1 cellular context compared by ENCODE assay signal in the genomic region with DNA sequence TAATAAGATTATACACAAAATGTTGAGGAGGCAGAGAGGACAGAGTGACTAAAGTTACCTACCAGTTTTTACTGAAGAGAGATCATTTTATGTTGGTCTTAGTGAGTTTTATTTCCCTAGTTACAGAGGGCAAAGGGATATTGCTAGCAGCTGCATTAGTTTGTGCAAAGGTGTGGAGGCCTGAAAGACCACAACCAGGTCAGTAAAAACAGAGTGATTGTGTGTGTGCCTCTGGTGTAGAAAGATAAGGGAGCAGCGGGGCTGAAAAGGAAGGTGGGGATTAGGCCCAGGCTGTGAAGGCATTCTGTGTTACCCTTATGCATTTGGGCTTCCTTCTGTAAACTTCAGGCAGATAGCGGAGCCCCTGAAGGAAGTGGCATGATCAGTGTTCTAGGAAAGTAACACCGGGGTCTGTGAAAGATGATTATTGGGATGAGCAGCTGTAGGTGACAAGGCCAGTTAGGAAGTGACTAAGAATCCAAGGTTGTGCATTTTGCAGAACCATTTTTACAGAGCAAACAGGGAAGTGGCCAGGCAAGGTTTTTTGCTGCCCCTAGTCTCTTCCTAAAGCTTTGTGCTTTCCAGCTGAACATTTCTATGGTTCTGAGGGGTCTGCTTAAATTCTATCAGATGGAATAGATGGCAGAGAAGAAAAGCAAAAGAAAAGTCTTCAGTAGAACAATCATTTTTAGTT.
TF ChIP-seq lines count a peak whose summit lies in the region.

No MANE protein-coding gene starts in this region.

TF ChIP-seq in K562, 482 proteins besides CTCF, POLR2A, EP300 and RAD21 (continued from another document and continues in another):
- TF ChIP-seq, protein P1, sequence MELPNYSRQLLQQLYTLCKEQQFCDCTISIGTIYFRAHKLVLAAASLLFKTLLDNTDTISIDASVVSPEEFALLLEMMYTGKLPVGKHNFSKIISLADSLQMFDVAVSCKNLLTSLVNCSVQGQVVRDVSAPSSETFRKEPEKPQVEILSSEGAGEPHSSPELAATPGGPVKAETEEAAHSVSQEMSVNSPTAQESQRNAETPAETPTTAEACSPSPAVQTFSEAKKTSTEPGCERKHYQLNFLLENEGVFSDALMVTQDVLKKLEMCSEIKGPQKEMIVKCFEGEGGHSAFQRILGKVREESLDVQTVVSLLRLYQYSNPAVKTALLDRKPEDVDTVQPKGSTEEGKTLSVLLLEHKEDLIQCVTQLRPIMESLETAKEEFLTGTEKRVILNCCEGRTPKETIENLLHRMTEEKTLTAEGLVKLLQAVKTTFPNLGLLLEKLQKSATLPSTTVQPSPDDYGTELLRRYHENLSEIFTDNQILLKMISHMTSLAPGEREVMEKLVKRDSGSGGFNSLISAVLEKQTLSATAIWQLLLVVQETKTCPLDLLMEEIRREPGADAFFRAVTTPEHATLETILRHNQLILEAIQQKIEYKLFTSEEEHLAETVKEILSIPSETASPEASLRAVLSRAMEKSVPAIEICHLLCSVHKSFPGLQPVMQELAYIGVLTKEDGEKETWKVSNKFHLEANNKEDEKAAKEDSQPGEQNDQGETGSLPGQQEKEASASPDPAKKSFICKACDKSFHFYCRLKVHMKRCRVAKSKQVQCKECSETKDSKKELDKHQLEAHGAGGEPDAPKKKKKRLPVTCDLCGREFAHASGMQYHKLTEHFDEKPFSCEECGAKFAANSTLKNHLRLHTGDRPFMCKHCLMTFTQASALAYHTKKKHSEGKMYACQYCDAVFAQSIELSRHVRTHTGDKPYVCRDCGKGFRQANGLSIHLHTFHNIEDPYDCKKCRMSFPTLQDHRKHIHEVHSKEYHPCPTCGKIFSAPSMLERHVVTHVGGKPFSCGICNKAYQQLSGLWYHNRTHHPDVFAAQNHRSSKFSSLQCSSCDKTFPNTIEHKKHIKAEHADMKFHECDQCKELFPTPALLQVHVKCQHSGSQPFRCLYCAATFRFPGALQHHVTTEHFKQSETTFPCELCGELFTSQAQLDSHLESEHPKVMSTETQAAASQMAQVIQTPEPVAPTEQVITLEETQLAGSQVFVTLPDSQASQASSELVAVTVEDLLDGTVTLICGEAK (IDR thresholded peaks at IDR 0.05): no peak
- TF ChIP-seq, protein P1 (CRISPR knock-in tag; IDR thresholded peaks at IDR 0.05): no peak
- TF ChIP-seq POLR2B (IDR thresholded peaks at IDR 0.05; ENCODE audit: low read depth, partially characterized antibody) (peak; percentile 70), YBX1 (IDR thresholded peaks at IDR 0.05) (no peak), ZNF583 (CRISPR knock-in tag; IDR thresholded peaks at IDR 0.05) (no peak), KDM2B (CRISPR knock-in tag; IDR thresholded peaks at IDR 0.05) (no peak), MAZ (CRISPR knock-in tag; conservative IDR thresholded peaks at IDR 0.05 in 1 of 2, IDR thresholded peaks at IDR 0.05 in 1 of 2) (peak; percentile 50 to 70; a peak in 3 of 4 replicates), DMBX1 (CRISPR knock-in tag; IDR thresholded peaks at IDR 0.05; ENCODE audit: borderline replicate concordance) (no peak; the same call in 1 of the 2 replicates), CEBPG (CRISPR knock-in tag; IDR thresholded peaks at IDR 0.05) (no peak), CEBPG (tag; conservative IDR thresholded peaks at IDR 0.05 in 1 of 2, IDR thresholded peaks at IDR 0.05 in 1 of 2) (no peak), ZNF696 (CRISPR knock-in tag; conservative IDR thresholded peaks at IDR 0.05) (no peak), NRF1 (conservative IDR thresholded peaks at IDR 0.05 in 1 of 2, IDR thresholded peaks at IDR 0.05 in 1 of 2) (0 out of 4 replicates have a peak, but pooled peaks of 1 of the 2 experiments have one; percentile 15), L3MBTL2 (IDR thresholded peaks at IDR 0.05) (peak; percentile 45; the same call in 1 of the 2 replicates), ZNF3 (CRISPR knock-in tag; IDR thresholded peaks at IDR 0.05) (no peak), NR2C2 (CRISPR knock-in tag; IDR thresholded peaks at IDR 0.05) (no peak), NR2C2 (tag; IDR thresholded peaks at IDR 0.05) (no peak; the same call in 1 of the 2 replicates), SMARCA4 (IDR thresholded peaks at IDR 0.05) (peak; percentile 96), NEUROD1 (IDR thresholded peaks at IDR 0.05; ENCODE audit: borderline replicate concordance, low read depth, low read length, partially characterized antibody) (peak; percentile 75), HLTF (IDR thresholded peaks at IDR 0.05) (peak; percentile 42; the same call in 1 of the 2 replicates), MTA3 (IDR thresholded peaks at IDR 0.05; ENCODE audit: borderline replicate concordance) (peak; percentile 93), FIP1L1 (IDR thresholded peaks at IDR 0.05; ENCODE audit: low read depth, low read length, poor library complexity, severe bottlenecking) (peak; percentile 50), ZFP1 (CRISPR knock-in tag; IDR thresholded peaks at IDR 0.05) (0 out of 2 replicates have a peak, but pooled peaks have one; percentile 15), HDAC3 (IDR thresholded peaks at IDR 0.05; ENCODE audit: borderline replicate concordance, partially characterized antibody) (peak; percentile 85), ZNF408 (CRISPR knock-in tag; IDR thresholded peaks at IDR 0.05; ENCODE audit: low read depth) (no peak), FOXK2 (conservative IDR thresholded peaks at IDR 0.05 in 1 of 2, IDR thresholded peaks at IDR 0.05 in 1 of 2; ENCODE audit: low read depth in 2 of 2) (peak; percentile 64 to 73; a peak in 1 of 4 replicates), ZNF444 (CRISPR knock-in tag; IDR thresholded peaks at IDR 0.05) (no peak), TCFL5 (CRISPR knock-in tag; conservative IDR thresholded peaks at IDR 0.05) (no peak), SP2 (IDR thresholded peaks at IDR 0.05; ENCODE audit: extremely low read depth, low read depth, low read length, poor library complexity, severe bottlenecking) (no peak), SRSF9 (IDR thresholded peaks at IDR 0.05; ENCODE audit: borderline replicate concordance, low read depth, low read length) (no peak), MTA2 (IDR thresholded peaks at IDR 0.05; ENCODE audit: low read depth) (peak; percentile 91)
- TF ChIP-seq, protein P2, sequence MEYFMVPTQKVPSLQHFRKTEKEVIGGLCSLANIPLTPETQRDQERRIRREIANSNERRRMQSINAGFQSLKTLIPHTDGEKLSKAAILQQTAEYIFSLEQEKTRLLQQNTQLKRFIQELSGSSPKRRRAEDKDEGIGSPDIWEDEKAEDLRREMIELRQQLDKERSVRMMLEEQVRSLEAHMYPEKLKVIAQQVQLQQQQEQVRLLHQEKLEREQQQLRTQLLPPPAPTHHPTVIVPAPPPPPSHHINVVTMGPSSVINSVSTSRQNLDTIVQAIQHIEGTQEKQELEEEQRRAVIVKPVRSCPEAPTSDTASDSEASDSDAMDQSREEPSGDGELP (CRISPR knock-in tag; IDR thresholded peaks at IDR 0.05; ENCODE audit: borderline replicate concordance): peak; percentile 80; the same call in 1 of the 2 replicates
- TF ChIP-seq, protein P3, sequence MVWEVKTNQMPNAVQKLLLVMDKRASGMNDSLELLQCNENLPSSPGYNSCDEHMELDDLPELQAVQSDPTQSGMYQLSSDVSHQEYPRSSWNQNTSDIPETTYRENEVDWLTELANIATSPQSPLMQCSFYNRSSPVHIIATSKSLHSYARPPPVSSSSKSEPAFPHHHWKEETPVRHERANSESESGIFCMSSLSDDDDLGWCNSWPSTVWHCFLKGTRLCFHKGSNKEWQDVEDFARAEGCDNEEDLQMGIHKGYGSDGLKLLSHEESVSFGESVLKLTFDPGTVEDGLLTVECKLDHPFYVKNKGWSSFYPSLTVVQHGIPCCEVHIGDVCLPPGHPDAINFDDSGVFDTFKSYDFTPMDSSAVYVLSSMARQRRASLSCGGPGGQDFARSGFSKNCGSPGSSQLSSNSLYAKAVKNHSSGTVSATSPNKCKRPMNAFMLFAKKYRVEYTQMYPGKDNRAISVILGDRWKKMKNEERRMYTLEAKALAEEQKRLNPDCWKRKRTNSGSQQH (CRISPR knock-in tag; IDR thresholded peaks at IDR 0.05): no peak
- TF ChIP-seq, protein P4, sequence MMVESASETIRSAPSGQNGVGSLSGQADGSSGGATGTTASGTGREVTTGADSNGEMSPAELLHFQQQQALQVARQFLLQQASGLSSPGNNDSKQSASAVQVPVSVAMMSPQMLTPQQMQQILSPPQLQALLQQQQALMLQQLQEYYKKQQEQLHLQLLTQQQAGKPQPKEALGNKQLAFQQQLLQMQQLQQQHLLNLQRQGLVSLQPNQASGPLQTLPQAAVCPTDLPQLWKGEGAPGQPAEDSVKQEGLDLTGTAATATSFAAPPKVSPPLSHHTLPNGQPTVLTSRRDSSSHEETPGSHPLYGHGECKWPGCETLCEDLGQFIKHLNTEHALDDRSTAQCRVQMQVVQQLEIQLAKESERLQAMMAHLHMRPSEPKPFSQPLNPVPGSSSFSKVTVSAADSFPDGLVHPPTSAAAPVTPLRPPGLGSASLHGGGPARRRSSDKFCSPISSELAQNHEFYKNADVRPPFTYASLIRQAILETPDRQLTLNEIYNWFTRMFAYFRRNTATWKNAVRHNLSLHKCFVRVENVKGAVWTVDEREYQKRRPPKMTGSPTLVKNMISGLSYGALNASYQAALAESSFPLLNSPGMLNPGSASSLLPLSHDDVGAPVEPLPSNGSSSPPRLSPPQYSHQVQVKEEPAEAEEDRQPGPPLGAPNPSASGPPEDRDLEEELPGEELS (CRISPR knock-in tag; IDR thresholded peaks at IDR 0.05; ENCODE audit: borderline replicate concordance): no peak
- TF ChIP-seq, protein P5, sequence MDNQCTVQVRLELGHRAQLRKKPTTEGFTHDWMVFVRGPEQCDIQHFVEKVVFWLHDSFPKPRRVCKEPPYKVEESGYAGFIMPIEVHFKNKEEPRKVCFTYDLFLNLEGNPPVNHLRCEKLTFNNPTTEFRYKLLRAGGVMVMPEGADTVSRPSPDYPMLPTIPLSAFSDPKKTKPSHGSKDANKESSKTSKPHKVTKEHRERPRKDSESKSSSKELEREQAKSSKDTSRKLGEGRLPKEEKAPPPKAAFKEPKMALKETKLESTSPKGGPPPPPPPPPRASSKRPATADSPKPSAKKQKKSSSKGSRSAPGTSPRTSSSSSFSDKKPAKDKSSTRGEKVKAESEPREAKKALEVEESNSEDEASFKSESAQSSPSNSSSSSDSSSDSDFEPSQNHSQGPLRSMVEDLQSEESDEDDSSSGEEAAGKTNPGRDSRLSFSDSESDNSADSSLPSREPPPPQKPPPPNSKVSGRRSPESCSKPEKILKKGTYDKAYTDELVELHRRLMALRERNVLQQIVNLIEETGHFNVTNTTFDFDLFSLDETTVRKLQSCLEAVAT (IDR thresholded peaks at IDR 0.05): peak; percentile 87 to 96
- TF ChIP-seq, protein P6, sequence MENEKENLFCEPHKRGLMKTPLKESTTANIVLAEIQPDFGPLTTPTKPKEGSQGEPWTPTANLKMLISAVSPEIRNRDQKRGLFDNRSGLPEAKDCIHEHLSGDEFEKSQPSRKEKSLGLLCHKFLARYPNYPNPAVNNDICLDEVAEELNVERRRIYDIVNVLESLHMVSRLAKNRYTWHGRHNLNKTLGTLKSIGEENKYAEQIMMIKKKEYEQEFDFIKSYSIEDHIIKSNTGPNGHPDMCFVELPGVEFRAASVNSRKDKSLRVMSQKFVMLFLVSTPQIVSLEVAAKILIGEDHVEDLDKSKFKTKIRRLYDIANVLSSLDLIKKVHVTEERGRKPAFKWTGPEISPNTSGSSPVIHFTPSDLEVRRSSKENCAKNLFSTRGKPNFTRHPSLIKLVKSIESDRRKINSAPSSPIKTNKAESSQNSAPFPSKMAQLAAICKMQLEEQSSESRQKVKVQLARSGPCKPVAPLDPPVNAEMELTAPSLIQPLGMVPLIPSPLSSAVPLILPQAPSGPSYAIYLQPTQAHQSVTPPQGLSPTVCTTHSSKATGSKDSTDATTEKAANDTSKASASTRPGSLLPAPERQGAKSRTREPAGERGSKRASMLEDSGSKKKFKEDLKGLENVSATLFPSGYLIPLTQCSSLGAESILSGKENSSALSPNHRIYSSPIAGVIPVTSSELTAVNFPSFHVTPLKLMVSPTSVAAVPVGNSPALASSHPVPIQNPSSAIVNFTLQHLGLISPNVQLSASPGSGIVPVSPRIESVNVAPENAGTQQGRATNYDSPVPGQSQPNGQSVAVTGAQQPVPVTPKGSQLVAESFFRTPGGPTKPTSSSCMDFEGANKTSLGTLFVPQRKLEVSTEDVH (IDR thresholded peaks at IDR 0.05; ENCODE audit: low read depth, partially characterized antibody): peak; percentile 65
- TF ChIP-seq, protein P7, sequence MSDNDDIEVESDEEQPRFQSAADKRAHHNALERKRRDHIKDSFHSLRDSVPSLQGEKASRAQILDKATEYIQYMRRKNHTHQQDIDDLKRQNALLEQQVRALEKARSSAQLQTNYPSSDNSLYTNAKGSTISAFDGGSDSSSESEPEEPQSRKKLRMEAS (CRISPR knock-in tag; IDR thresholded peaks at IDR 0.05): peak; percentile 63
- TF ChIP-seq, protein P8, sequence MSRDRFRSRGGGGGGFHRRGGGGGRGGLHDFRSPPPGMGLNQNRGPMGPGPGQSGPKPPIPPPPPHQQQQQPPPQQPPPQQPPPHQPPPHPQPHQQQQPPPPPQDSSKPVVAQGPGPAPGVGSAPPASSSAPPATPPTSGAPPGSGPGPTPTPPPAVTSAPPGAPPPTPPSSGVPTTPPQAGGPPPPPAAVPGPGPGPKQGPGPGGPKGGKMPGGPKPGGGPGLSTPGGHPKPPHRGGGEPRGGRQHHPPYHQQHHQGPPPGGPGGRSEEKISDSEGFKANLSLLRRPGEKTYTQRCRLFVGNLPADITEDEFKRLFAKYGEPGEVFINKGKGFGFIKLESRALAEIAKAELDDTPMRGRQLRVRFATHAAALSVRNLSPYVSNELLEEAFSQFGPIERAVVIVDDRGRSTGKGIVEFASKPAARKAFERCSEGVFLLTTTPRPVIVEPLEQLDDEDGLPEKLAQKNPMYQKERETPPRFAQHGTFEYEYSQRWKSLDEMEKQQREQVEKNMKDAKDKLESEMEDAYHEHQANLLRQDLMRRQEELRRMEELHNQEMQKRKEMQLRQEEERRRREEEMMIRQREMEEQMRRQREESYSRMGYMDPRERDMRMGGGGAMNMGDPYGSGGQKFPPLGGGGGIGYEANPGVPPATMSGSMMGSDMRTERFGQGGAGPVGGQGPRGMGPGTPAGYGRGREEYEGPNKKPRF (IDR thresholded peaks at IDR 0.05; ENCODE audit: low read depth, low read length): no peak
